29 cellular contexts compared by ENCODE assay signal in the genomic region with DNA sequence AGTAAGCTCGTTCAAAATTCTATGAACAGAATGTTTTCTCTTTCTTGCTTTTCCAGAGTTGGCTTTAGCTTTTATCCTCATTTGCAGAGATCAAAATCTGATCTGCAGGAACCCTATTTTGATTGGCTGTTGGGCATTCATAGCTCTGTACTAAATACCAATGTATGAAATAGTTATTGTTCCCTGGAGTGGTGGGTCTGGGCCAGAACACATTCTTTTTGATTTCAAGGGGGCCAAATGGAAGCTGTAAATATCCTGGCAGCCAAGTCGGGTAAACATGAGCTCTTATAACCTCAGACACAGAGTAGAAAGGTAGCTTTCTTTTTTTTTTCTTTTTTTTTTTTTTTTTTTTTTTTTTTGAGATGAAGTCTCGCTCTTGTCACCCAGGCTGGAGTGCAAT.
"Had no signal": no experiment of that assay in that cellular context is flagged by ENCODE, and none has a peak within 500 bp of the region (broad histone marks: within the 10 kb centered on the region; RNA-seq: fewer than 3 reads in every experiment).

No MANE protein-coding gene starts in this region.

- H3K4me1 ChIP-seq: adrenal gland, esophagus muscularis mucosa had no signal

- H3K9me3 ChIP-seq: adrenal gland, esophagus muscularis mucosa, heart left ventricle had no signal

- H3K27me3 ChIP-seq: adrenal gland, brain microvascular endothelial cell, esophagus muscularis mucosa, heart left ventricle had no signal

- DNase-seq: activated B cell treated with CpG ODN at 0.5 μM for 24 hours; activated CD4-positive, alpha-beta T cell treated with anti-CD3 and anti-CD28 coated beads for 48 hours; activated CD4-positive, alpha-beta T cell treated with anti-CD3 and anti-CD28 coated beads, Interleukin-2, amount 50 U/mL, for 1 hour; activated CD4-positive, alpha-beta T cell treated with anti-CD3 and anti-CD28 coated beads, Interleukin-2, amount 50 U/mL, for 48 hours; activated CD8-positive, alpha-beta memory T cell treated with anti-CD3 and anti-CD28 coated beads for 24 hours; activated CD8-positive, alpha-beta T cell treated with anti-CD3 and anti-CD28 coated beads for 36 hours; activated effector memory CD4-positive, alpha-beta T cell treated with Interleukin-2 at 50 U/mL for 16 hours; activated naive CD4-positive, alpha-beta T cell treated with anti-CD3 and anti-CD28 coated beads for 36 hours; activated naive CD8-positive, alpha-beta T cell treated with anti-CD3 and anti-CD28 coated beads for 36 hours; activated naive CD8-positive, alpha-beta T cell treated with anti-CD3 and anti-CD28 coated beads, Interleukin-2, amount 50 U/mL, for 24 hours; activated T-cell treated with anti-CD3 and anti-CD28 coated beads, Interleukin-2, amount 50 U/mL, for 4 hours; adrenal gland; amygdala; aorta; brain microvascular endothelial cell; cortex of kidney; dermis blood vessel endothelial cell; effector CD4-positive, alpha-beta T cell; effector memory CD8-positive, alpha-beta T cell; erythroblast; glutamatergic neuron; heart left ventricle; SW 1271; T-cell; T1000; WERI-Rb-1 had no signal

- H3K36me3 ChIP-seq: adrenal gland, brain microvascular endothelial cell, esophagus muscularis mucosa, WERI-Rb-1 had no signal

- H3K4me3 ChIP-seq: adrenal gland, esophagus muscularis mucosa, heart left ventricle had no signal

- ATAC-seq: activated CD4-positive, CD25-positive, alpha-beta regulatory T cell treated with anti-CD3 and anti-CD28 coated beads, Interleukin-2, amount 50 U/mL, for 24 hours; activated CD8-positive, alpha-beta T cell treated with anti-CD3 and anti-CD28 coated beads for 36 hours; activated naive CD8-positive, alpha-beta T cell treated with anti-CD3 and anti-CD28 coated beads, Interleukin-2, amount 50 U/mL, for 24 hours; activated T-cell treated with anti-CD3 and anti-CD28 coated beads, Interleukin-2, amount 50 U/mL, for 4 hours; activated T-helper 17 cell treated with anti-CD3 and anti-CD28 coated beads, Interleukin-2, amount 50 U/mL, for 72 hours; effector memory CD8-positive, alpha-beta T cell; heart left ventricle; T-cell had no signal

- H3K27ac ChIP-seq: adrenal gland, brain microvascular endothelial cell, esophagus muscularis mucosa, heart left ventricle, WERI-Rb-1 had no signal
